In the genomic region with DNA sequence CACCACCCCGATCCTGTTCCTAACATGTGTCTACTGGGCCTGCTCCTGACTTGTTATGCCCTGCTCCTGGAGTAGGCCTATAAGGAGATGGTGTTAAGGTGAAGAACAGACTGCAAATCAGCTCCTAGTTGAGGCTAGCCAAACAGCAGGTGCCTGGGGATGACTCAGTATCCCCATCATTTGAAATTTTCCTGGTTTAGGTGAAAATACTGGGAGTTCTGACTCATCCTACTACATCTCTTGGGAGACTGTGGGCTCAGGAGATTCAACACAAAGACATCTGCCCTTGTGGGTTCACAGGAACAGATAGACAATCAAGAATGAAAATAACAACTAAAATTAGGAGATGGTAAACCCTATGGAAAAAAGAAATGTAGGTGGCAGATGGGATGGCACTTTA, we compare ENCODE assay signal across 4 cellular contexts.
A peak's percentile ranks its signal among the peaks of the same experiment; 100 is the strongest.
TF ChIP-seq lines count a peak whose summit lies in the region.

No MANE protein-coding gene starts in this region.

TF ChIP-seq in SK-N-SH, 30 proteins besides CTCF, POLR2A, EP300 and RAD21:
- TF ChIP-seq EZH2phosphoT487 (IDR thresholded peaks at IDR 0.05; ENCODE audit: borderline replicate concordance, low read depth) = no peak
- peak; percentile 76 for TF ChIP-seq FOSL2 (IDR thresholded peaks at IDR 0.05; ENCODE audit: borderline replicate concordance, low read depth)
- TF ChIP-seq JUND (IDR thresholded peaks at IDR 0.05) = 0 out of 2 replicates have a peak, but pooled peaks have one; percentile 25
TF ChIP-seq in SK-N-SH: peak in this region for 2.

TF ChIP-seq in SK-N-SH treated with all-trans-retinoic acid at 6 μM for 48 hours, 23 proteins besides CTCF, POLR2A, EP300 and RAD21:
- TF ChIP-seq CSDC2 (CRISPR knock-in tag; IDR thresholded peaks at IDR 0.05) (no peak), ZNF8 (CRISPR knock-in tag; IDR thresholded peaks at IDR 0.05) (no peak), ZNF565 (CRISPR knock-in tag; conservative IDR thresholded peaks at IDR 0.05; ENCODE audit: low read depth) (no peak), ZC3H10 (CRISPR knock-in tag; IDR thresholded peaks at IDR 0.05) (no peak), SNAI2 (CRISPR knock-in tag; IDR thresholded peaks at IDR 0.05) (no peak), ZNF70 (CRISPR knock-in tag; IDR thresholded peaks at IDR 0.05) (no peak), TCF4 (CRISPR knock-in tag; IDR thresholded peaks at IDR 0.05; ENCODE audit: borderline replicate concordance) (no peak), ZFP3 (CRISPR knock-in tag; IDR thresholded peaks at IDR 0.05) (no peak), ESRRG (CRISPR knock-in tag; IDR thresholded peaks at IDR 0.05) (no peak), BACH2 (CRISPR knock-in tag; IDR thresholded peaks at IDR 0.05; ENCODE audit: borderline replicate concordance) (no peak)
- TF ChIP-seq, protein P1, sequence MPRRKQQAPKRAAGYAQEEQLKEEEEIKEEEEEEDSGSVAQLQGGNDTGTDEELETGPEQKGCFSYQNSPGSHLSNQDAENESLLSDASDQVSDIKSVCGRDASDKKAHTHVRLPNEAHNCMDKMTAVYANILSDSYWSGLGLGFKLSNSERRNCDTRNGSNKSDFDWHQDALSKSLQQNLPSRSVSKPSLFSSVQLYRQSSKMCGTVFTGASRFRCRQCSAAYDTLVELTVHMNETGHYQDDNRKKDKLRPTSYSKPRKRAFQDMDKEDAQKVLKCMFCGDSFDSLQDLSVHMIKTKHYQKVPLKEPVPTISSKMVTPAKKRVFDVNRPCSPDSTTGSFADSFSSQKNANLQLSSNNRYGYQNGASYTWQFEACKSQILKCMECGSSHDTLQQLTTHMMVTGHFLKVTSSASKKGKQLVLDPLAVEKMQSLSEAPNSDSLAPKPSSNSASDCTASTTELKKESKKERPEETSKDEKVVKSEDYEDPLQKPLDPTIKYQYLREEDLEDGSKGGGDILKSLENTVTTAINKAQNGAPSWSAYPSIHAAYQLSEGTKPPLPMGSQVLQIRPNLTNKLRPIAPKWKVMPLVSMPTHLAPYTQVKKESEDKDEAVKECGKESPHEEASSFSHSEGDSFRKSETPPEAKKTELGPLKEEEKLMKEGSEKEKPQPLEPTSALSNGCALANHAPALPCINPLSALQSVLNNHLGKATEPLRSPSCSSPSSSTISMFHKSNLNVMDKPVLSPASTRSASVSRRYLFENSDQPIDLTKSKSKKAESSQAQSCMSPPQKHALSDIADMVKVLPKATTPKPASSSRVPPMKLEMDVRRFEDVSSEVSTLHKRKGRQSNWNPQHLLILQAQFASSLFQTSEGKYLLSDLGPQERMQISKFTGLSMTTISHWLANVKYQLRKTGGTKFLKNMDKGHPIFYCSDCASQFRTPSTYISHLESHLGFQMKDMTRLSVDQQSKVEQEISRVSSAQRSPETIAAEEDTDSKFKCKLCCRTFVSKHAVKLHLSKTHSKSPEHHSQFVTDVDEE (CRISPR knock-in tag; IDR thresholded peaks at IDR 0.05) = no peak
- TF ChIP-seq, protein P2, sequence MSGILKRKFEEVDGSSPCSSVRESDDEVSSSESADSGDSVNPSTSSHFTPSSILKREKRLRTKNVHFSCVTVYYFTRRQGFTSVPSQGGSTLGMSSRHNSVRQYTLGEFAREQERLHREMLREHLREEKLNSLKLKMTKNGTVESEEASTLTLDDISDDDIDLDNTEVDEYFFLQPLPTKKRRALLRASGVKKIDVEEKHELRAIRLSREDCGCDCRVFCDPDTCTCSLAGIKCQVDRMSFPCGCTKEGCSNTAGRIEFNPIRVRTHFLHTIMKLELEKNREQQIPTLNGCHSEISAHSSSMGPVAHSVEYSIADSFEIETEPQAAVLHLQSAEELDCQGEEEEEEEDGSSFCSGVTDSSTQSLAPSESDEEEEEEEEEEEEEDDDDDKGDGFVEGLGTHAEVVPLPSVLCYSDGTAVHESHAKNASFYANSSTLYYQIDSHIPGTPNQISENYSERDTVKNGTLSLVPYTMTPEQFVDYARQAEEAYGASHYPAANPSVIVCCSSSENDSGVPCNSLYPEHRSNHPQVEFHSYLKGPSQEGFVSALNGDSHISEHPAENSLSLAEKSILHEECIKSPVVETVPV (CRISPR knock-in tag; IDR thresholded peaks at IDR 0.05) = no peak
- TF ChIP-seq, protein P3, sequence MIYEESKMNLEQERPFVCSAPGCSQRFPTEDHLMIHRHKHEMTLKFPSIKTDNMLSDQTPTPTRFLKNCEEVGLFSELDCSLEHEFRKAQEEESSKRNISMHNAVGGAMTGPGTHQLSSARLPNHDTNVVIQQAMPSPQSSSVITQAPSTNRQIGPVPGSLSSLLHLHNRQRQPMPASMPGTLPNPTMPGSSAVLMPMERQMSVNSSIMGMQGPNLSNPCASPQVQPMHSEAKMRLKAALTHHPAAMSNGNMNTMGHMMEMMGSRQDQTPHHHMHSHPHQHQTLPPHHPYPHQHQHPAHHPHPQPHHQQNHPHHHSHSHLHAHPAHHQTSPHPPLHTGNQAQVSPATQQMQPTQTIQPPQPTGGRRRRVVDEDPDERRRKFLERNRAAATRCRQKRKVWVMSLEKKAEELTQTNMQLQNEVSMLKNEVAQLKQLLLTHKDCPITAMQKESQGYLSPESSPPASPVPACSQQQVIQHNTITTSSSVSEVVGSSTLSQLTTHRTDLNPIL (CRISPR knock-in tag; IDR thresholded peaks at IDR 0.05; ENCODE audit: low read depth) = no peak
TF ChIP-seq in SK-N-SH treated with all-trans-retinoic acid at 6 μM for 48 hours: peak in this region for 0.

TF ChIP-seq in IMR-90, 13 proteins besides CTCF, POLR2A, EP300 and RAD21:
- TF ChIP-seq, protein P4, sequence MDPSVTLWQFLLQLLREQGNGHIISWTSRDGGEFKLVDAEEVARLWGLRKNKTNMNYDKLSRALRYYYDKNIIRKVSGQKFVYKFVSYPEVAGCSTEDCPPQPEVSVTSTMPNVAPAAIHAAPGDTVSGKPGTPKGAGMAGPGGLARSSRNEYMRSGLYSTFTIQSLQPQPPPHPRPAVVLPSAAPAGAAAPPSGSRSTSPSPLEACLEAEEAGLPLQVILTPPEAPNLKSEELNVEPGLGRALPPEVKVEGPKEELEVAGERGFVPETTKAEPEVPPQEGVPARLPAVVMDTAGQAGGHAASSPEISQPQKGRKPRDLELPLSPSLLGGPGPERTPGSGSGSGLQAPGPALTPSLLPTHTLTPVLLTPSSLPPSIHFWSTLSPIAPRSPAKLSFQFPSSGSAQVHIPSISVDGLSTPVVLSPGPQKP (IDR thresholded peaks at IDR 0.05; ENCODE audit: borderline replicate concordance, low read depth, low read length) = no peak
- TF ChIP-seq FOS (IDR thresholded peaks at IDR 0.05; ENCODE audit: low read depth, low read length) (peak; percentile 77), SMC3 (IDR thresholded peaks at IDR 0.05; ENCODE audit: low read depth, low read length) (no peak), RCOR1 (IDR thresholded peaks at IDR 0.05; ENCODE audit: insufficient replicate concordance, low read length) (peak; percentile 97)
TF ChIP-seq in IMR-90: peak in this region for 2.

TF ChIP-seq in GM12878, 131 proteins besides CTCF, POLR2A, EP300 and RAD21:
- no peak for TF ChIP-seq CBFB (IDR thresholded peaks at IDR 0.05; ENCODE audit: low read depth)
- TF ChIP-seq, protein P5, sequence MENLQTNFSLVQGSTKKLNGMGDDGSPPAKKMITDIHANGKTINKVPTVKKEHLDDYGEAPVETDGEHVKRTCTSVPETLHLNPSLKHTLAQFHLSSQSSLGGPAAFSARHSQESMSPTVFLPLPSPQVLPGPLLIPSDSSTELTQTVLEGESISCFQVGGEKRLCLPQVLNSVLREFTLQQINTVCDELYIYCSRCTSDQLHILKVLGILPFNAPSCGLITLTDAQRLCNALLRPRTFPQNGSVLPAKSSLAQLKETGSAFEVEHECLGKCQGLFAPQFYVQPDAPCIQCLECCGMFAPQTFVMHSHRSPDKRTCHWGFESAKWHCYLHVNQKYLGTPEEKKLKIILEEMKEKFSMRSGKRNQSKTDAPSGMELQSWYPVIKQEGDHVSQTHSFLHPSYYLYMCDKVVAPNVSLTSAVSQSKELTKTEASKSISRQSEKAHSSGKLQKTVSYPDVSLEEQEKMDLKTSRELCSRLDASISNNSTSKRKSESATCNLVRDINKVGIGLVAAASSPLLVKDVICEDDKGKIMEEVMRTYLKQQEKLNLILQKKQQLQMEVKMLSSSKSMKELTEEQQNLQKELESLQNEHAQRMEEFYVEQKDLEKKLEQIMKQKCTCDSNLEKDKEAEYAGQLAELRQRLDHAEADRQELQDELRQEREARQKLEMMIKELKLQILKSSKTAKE (IDR thresholded peaks at IDR 0.05; ENCODE audit: low read depth, poor library complexity, severe bottlenecking) = no peak
- TF ChIP-seq HCFC1 (IDR thresholded peaks at IDR 0.05; ENCODE audit: low read length) = no peak
- TF ChIP-seq TCF3 (IDR thresholded peaks at IDR 0.05; ENCODE audit: borderline replicate concordance, insufficient read depth, low read depth, low read length) = no peak
- TF ChIP-seq, protein P6, sequence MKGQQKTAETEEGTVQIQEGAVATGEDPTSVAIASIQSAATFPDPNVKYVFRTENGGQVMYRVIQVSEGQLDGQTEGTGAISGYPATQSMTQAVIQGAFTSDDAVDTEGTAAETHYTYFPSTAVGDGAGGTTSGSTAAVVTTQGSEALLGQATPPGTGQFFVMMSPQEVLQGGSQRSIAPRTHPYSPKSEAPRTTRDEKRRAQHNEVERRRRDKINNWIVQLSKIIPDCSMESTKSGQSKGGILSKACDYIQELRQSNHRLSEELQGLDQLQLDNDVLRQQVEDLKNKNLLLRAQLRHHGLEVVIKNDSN (IDR thresholded peaks at IDR 0.05; ENCODE audit: borderline replicate concordance, extremely low read length, insufficient read depth, low read depth, low read length) = no peak
- no peak for TF ChIP-seq YY1 (IDR thresholded peaks at IDR 0.05; ENCODE audit: low read depth, low read length)
- TF ChIP-seq CHD2 (IDR thresholded peaks at IDR 0.05; ENCODE audit: borderline replicate concordance, low read depth, low read length) = no peak
- no peak for TF ChIP-seq FOS (IDR thresholded peaks at IDR 0.05; ENCODE audit: borderline replicate concordance, extremely low read depth, insufficient read length)
- TF ChIP-seq NR2C1 (IDR thresholded peaks at IDR 0.05) = no peak
- TF ChIP-seq MTA3 (IDR thresholded peaks at IDR 0.05; ENCODE audit: borderline replicate concordance, low read length) = no peak
- TF ChIP-seq CHD4 (IDR thresholded peaks at IDR 0.05) = no peak
- TF ChIP-seq FOXM1 (IDR thresholded peaks at IDR 0.05; ENCODE audit: low read depth, low read length) = no peak
- TF ChIP-seq, protein P7, sequence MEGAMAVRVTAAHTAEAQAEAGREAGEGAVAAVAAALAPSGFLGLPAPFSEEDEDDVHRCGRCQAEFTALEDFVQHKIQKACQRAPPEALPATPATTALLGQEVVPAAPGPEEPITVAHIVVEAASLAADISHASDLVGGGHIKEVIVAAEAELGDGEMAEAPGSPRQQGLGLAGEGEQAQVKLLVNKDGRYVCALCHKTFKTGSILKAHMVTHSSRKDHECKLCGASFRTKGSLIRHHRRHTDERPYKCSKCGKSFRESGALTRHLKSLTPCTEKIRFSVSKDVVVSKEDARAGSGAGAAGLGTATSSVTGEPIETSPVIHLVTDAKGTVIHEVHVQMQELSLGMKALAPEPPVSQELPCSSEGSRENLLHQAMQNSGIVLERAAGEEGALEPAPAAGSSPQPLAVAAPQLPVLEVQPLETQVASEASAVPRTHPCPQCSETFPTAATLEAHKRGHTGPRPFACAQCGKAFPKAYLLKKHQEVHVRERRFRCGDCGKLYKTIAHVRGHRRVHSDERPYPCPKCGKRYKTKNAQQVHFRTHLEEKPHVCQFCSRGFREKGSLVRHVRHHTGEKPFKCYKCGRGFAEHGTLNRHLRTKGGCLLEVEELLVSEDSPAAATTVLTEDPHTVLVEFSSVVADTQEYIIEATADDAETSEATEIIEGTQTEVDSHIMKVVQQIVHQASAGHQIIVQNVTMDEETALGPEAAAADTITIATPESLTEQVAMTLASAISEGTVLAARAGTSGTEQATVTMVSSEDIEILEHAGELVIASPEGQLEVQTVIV (IDR thresholded peaks at IDR 0.05; ENCODE audit: borderline replicate concordance, partially characterized antibody) = no peak
- TF ChIP-seq NR2C2 (IDR thresholded peaks at IDR 0.05; ENCODE audit: borderline replicate concordance, control insufficient read depth, insufficient read length, low read depth) = no peak
- TF ChIP-seq HDAC2 (IDR thresholded peaks at IDR 0.05) = no peak
- TF ChIP-seq IKZF2 (IDR thresholded peaks at IDR 0.05) = no peak
- no peak for TF ChIP-seq SMC3 (IDR thresholded peaks at IDR 0.05; ENCODE audit: borderline replicate concordance, low read length)
- TF ChIP-seq GATAD2B (conservative IDR thresholded peaks at IDR 0.05; ENCODE audit: low read depth) = no peak
- TF ChIP-seq ZNF274 (IDR thresholded peaks at IDR 0.05; ENCODE audit: insufficient read depth, insufficient read length) = no peak
- TF ChIP-seq EGR1 (IDR thresholded peaks at IDR 0.05; ENCODE audit: borderline replicate concordance in 1 of 2, low read depth in 2 of 2, low read length in 2 of 2) = no peak
